Comparison of ENCODE assay signal across 28 cellular contexts in the genomic region with DNA sequence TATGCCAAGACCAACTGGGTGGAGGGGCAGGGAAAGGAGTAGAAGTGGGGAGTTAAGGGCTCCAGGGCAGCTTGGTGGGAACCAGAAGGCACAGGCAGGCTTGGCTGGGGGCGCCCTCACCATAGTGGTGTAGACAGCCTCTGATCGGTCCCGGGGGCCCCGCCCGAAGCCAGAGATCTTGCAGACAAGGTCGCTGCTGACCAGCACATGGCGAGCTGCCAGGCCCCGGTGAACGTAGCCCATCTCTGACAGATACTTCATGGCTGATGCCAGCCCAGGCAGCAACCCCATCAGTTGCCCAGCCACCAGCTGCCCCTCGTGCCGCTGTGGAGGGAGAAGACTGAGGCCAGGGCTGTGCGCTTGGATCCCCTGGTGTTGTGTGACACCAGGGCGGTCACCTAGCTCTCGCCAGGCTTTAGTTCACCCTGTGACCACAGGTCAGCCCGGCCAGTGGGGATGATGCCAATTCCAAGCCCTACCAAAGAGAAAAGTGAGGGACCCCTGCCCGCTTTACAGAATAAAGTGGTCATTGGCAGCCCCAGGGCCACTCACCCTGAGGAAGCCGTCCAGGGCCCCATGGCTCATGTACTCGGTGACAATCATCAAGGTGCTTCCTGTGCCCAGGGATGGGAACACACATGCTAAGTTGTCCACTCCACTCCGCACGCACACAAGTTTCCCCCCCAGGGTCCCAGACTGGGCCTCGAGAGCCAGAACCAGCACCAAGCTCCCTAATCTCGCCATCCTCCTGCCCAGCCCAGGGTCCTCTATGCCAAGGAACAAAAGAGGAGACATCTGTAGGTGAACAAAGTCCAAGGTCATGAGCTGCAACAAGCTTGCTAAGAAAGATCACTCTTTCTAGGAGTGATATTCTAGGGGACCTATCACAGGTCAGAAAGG. TPM values are rescaled to one million over a fixed set of nuclear protein-coding genes. Genes with fewer than 3 reads are reported as not detected.
"Had no signal": no experiment of that assay in that cellular context is flagged by ENCODE, and none has a peak within 500 bp of the region (broad histone marks: within the 10 kb centered on the region; RNA-seq: fewer than 3 reads in every experiment).

No MANE protein-coding gene starts in this region.

- H3K4me3 Mint-ChIP-seq: natural killer cell; stimulated activated naive B cell treated with anti-CD40 and anti-IgM and Interleukin-4, amounts not matched to agents 10 μg/mL and 1 μg/mL and 100 μg/mL, for 72 hours; stimulated activated naive CD8-positive, alpha-beta T cell treated with anti-CD3 and anti-CD28 coated beads, Interleukin-15, Interleukin-2, amounts not matched to agents 100 ng/mL and 50 ng/mL, for 24 hours had no signal

- H3K36me3 ChIP-seq: esophagus muscularis mucosa, gastroesophageal sphincter, heart left ventricle, neutrophil, prostate gland, right atrium auricular region, spleen, transverse colon, upper lobe of right lung, uterus had no signal

- H3K9ac ChIP-seq: parathyroid adenoma had no signal

- H3K4me1 Mint-ChIP-seq: natural killer cell; stimulated activated naive B cell treated with anti-CD40 and anti-IgM and Interleukin-4, amounts not matched to agents 10 μg/mL and 1 μg/mL and 100 μg/mL, for 72 hours had no signal

- FAIRE-seq: kidney had no signal

- DNase-seq: cerebellar nuclear complex; cortex of kidney; effector CD4-positive, alpha-beta T cell; foreskin keratinocyte; heart left ventricle; kidney; mammary epithelial cell; mesendoderm; natural killer cell; spleen; stimulated activated CD4-positive, alpha-beta T cell treated with anti-CD3 and anti-CD28 coated beads, Interleukin-4, amount 100 ng/mL, for 4 hours; stimulated activated naive B cell treated with anti-CD40 and anti-IgM and Interleukin-4, amounts not matched to agents 10 μg/mL and 1 μg/mL and 100 μg/mL, for 72 hours; transverse colon; upper lobe of right lung; uterus had no signal

- H2AFZ ChIP-seq: hepatocyte, parathyroid adenoma had no signal

- H3K4me1 ChIP-seq: foreskin keratinocyte, gastroesophageal sphincter, parathyroid adenoma, prostate gland, right atrium auricular region, spleen, transverse colon, upper lobe of right lung, uterus had no signal

- ATAC-seq: foreskin keratinocyte; gastroesophageal sphincter; left lobe of liver; natural killer cell; stimulated activated naive B cell treated with anti-CD40 and anti-IgM and Interleukin-4, amounts not matched to agents 10 μg/mL and 1 μg/mL and 100 μg/mL, for 72 hours; upper lobe of right lung had no signal

- H3K4me2 ChIP-seq: hepatocyte had no signal

- H3K9me3 Mint-ChIP-seq: natural killer cell; stimulated activated naive B cell treated with anti-CD40 and anti-IgM and Interleukin-4, amounts not matched to agents 10 μg/mL and 1 μg/mL and 100 μg/mL, for 72 hours; stimulated activated naive CD8-positive, alpha-beta T cell treated with anti-CD3 and anti-CD28 coated beads, Interleukin-15, Interleukin-2, amounts not matched to agents 100 ng/mL and 50 ng/mL, for 24 hours had no signal

- H3K4me3 ChIP-seq: esophagus muscularis mucosa, gastroesophageal sphincter, heart left ventricle, hepatocyte, prostate gland, right atrium auricular region, skin epidermis, spleen, transverse colon, upper lobe of right lung, uterus had no signal

- H3K36me3 Mint-ChIP-seq: natural killer cell; stimulated activated naive B cell treated with anti-CD40 and anti-IgM and Interleukin-4, amounts not matched to agents 10 μg/mL and 1 μg/mL and 100 μg/mL, for 72 hours had no signal

- H3K27ac Mint-ChIP-seq: natural killer cell; stimulated activated naive B cell treated with anti-CD40 and anti-IgM and Interleukin-4, amounts not matched to agents 10 μg/mL and 1 μg/mL and 100 μg/mL, for 72 hours; stimulated activated naive CD8-positive, alpha-beta T cell treated with anti-CD3 and anti-CD28 coated beads, Interleukin-15, Interleukin-2, amounts not matched to agents 100 ng/mL and 50 ng/mL, for 24 hours had no signal

- H3K27ac ChIP-seq: epithelial cell of prostate, esophagus muscularis mucosa, foreskin keratinocyte, heart left ventricle, hepatocyte, neutrophil, parathyroid adenoma, prostate gland, right atrium auricular region, skin epidermis, spleen, transverse colon, upper lobe of right lung, uterus had no signal

- H3K79me2 ChIP-seq: hepatocyte, parathyroid adenoma had no signal

- H3K27me3 ChIP-seq: hepatocyte, right atrium auricular region, transverse colon, upper lobe of right lung, uterus had no signal

- H3K9me3 ChIP-seq: esophagus muscularis mucosa, gastroesophageal sphincter, heart left ventricle, neutrophil, prostate gland, right atrium auricular region, spleen, transverse colon, upper lobe of right lung, uterus had no signal

RNA-seq across cellular contexts. Expression of a gene that starts 44.4 kb away (rescaled TPM):
- total RNA-seq: foreskin keratinocyte, mammary epithelial cell, mononuclear cell, natural killer cell had no signal
- polyA plus RNA-seq: fibroblast of lung, foreskin keratinocyte, mammary epithelial cell had no signal
